ENCODE assay signal across 1 cellular context in the genomic region with DNA sequence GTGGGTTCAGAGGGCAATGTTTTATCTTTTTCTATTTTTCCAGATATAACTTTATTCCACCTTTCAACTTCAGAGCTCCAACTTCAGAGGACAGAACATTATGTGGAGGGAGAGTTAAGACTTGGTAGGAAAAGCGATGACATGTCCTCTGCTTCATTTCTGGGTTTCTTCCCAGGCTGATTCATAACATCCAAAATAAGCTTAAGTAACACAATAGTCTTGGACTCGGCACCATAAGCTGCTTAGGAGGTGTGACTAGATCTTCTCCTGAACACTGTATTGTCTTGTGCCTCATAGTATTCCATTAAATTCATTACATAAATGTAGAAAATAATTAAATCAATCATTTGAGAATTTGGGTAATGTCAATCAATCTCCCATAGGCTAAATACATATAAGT.
TF ChIP-seq lines count a peak whose summit lies in the region.

No MANE protein-coding gene starts in this region.

TF ChIP-seq in GM23338, 12 proteins besides CTCF, POLR2A, EP300 and RAD21:
- TF ChIP-seq EZH2 (IDR thresholded peaks at IDR 0.05; ENCODE audit: low read depth, unreplicated experiment) (no peak), NANOG (IDR thresholded peaks at IDR 0.05; ENCODE audit: borderline replicate concordance) (no peak), POLR2AphosphoS5 (IDR thresholded peaks at IDR 0.05; ENCODE audit: low read depth) (no peak), STAT1 (IDR thresholded peaks at IDR 0.05; ENCODE audit: unreplicated experiment) (no peak), CREB1 (CRISPR knock-in tag; IDR thresholded peaks at IDR 0.05; ENCODE audit: low read depth) (no peak), ZNF331 (CRISPR knock-in tag; IDR thresholded peaks at IDR 0.05; ENCODE audit: low read depth) (no peak), ZNF114 (CRISPR knock-in tag; IDR thresholded peaks at IDR 0.05) (no peak), EZH2phosphoT487 (IDR thresholded peaks at IDR 0.05; ENCODE audit: unreplicated experiment) (no peak)
- TF ChIP-seq, protein P1, sequence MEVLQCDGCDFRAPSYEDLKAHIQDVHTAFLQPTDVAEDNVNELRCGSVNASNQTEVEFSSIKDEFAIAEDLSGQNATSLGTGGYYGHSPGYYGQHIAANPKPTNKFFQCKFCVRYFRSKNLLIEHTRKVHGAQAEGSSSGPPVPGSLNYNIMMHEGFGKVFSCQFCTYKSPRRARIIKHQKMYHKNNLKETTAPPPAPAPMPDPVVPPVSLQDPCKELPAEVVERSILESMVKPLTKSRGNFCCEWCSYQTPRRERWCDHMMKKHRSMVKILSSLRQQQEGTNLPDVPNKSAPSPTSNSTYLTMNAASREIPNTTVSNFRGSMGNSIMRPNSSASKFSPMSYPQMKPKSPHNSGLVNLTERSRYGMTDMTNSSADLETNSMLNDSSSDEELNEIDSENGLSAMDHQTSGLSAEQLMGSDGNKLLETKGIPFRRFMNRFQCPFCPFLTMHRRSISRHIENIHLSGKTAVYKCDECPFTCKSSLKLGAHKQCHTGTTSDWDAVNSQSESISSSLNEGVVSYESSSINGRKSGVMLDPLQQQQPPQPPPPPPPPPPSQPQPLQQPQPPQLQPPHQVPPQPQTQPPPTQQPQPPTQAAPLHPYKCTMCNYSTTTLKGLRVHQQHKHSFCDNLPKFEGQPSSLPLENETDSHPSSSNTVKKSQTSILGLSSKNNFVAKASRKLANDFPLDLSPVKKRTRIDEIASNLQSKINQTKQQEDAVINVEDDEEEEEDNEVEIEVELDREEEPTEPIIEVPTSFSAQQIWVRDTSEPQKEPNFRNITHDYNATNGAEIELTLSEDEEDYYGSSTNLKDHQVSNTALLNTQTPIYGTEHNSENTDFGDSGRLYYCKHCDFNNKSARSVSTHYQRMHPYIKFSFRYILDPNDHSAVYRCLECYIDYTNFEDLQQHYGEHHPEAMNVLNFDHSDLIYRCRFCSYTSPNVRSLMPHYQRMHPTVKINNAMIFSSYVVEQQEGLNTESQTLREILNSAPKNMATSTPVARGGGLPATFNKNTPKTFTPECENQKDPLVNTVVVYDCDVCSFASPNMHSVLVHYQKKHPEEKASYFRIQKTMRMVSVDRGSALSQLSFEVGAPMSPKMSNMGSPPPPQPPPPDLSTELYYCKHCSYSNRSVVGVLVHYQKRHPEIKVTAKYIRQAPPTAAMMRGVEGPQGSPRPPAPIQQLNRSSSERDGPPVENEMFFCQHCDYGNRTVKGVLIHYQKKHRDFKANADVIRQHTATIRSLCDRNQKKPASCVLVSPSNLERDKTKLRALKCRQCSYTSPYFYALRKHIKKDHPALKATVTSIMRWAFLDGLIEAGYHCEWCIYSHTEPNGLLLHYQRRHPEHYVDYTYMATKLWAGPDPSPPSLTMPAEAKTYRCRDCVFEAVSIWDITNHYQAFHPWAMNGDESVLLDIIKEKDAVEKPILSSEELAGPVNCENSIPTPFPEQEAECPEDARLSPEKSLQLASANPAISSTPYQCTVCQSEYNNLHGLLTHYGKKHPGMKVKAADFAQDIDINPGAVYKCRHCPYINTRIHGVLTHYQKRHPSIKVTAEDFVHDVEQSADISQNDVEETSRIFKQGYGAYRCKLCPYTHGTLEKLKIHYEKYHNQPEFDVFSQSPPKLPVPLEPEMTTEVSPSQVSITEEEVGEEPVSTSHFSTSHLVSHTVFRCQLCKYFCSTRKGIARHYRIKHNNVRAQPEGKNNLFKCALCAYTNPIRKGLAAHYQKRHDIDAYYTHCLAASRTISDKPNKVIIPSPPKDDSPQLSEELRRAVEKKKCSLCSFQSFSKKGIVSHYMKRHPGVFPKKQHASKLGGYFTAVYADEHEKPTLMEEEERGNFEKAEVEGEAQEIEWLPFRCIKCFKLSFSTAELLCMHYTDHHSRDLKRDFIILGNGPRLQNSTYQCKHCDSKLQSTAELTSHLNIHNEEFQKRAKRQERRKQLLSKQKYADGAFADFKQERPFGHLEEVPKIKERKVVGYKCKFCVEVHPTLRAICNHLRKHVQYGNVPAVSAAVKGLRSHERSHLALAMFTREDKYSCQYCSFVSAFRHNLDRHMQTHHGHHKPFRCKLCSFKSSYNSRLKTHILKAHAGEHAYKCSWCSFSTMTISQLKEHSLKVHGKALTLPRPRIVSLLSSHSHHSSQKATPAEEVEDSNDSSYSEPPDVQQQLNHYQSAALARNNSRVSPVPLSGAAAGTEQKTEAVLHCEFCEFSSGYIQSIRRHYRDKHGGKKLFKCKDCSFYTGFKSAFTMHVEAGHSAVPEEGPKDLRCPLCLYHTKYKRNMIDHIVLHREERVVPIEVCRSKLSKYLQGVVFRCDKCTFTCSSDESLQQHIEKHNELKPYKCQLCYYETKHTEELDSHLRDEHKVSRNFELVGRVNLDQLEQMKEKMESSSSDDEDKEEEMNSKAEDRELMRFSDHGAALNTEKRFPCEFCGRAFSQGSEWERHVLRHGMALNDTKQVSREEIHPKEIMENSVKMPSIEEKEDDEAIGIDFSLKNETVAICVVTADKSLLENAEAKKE (CRISPR knock-in tag; IDR thresholded peaks at IDR 0.05): no peak
- TF ChIP-seq, protein P2, sequence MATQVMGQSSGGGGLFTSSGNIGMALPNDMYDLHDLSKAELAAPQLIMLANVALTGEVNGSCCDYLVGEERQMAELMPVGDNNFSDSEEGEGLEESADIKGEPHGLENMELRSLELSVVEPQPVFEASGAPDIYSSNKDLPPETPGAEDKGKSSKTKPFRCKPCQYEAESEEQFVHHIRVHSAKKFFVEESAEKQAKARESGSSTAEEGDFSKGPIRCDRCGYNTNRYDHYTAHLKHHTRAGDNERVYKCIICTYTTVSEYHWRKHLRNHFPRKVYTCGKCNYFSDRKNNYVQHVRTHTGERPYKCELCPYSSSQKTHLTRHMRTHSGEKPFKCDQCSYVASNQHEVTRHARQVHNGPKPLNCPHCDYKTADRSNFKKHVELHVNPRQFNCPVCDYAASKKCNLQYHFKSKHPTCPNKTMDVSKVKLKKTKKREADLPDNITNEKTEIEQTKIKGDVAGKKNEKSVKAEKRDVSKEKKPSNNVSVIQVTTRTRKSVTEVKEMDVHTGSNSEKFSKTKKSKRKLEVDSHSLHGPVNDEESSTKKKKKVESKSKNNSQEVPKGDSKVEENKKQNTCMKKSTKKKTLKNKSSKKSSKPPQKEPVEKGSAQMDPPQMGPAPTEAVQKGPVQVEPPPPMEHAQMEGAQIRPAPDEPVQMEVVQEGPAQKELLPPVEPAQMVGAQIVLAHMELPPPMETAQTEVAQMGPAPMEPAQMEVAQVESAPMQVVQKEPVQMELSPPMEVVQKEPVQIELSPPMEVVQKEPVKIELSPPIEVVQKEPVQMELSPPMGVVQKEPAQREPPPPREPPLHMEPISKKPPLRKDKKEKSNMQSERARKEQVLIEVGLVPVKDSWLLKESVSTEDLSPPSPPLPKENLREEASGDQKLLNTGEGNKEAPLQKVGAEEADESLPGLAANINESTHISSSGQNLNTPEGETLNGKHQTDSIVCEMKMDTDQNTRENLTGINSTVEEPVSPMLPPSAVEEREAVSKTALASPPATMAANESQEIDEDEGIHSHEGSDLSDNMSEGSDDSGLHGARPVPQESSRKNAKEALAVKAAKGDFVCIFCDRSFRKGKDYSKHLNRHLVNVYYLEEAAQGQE (IDR thresholded peaks at IDR 0.05; ENCODE audit: unreplicated experiment): no peak
- TF ChIP-seq, protein P3, sequence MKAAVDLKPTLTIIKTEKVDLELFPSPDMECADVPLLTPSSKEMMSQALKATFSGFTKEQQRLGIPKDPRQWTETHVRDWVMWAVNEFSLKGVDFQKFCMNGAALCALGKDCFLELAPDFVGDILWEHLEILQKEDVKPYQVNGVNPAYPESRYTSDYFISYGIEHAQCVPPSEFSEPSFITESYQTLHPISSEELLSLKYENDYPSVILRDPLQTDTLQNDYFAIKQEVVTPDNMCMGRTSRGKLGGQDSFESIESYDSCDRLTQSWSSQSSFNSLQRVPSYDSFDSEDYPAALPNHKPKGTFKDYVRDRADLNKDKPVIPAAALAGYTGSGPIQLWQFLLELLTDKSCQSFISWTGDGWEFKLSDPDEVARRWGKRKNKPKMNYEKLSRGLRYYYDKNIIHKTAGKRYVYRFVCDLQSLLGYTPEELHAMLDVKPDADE (IDR thresholded peaks at IDR 0.05): no peak
